Comparison of ENCODE assay signal across 8 cellular contexts in the genomic region with DNA sequence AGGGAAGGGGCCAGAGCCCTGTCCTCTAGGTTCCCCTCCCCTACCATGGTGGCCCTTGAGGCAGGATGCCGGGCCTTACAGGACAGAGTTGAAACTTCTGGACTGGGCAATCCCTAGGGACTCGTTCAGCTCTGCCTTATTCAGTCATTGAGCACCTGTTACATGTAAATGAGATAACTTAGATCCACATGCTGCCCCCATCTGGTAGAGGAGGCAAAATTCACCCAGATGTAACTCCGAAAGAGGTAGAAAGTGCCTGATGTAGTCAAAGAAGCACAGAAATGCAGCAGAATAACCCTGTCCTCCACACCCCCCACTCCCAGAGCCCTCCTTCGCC. TPM values are rescaled to one million over a fixed set of nuclear protein-coding genes. Genes with fewer than 3 reads are reported as not detected.
DNase-seq lines count a peak whose midpoint lies in the region; ATAC-seq and TF ChIP-seq lines count a peak whose summit lies in the region.

No MANE protein-coding gene starts in this region.

- peak; percentile 46 for DNase-seq in COLO668 (lab: John Stamatoyannopoulos, UW; ENCODE audit: unreplicated experiment)
- peak; percentile 15 to 77 for DNase-seq in NCI-H446 (lab: John Stamatoyannopoulos, UW)
- DNase-seq in activated CD4-positive, alpha-beta memory T cell treated with anti-CD3 and anti-CD28 coated beads for 36 hours: peak; percentile 55
- peak; percentile 61 to 65 for DNase-seq in erythroblast (lab: John Stamatoyannopoulos, UW)
- peak; percentile 77 for DNase-seq in mucosa of gallbladder (ENCODE audit: low spot score)
- DNase-seq in tibial artery: peak; percentile 83 to 86

- ATAC-seq in GM19372 (IDR thresholded peaks at IDR 0.05; ENCODE audit: low read depth, unreplicated experiment) (peak; percentile 70), HG03520 (IDR thresholded peaks at IDR 0.05; ENCODE audit: unreplicated experiment) (peak; percentile 56)

- H3K9me3 Mint-ChIP-seq in activated CD4-positive, alpha-beta memory T cell treated with anti-CD3 and anti-CD28 coated beads for 36 hours: peaks cover 5% of the 10 kb centered on the region

- no peaks in the 10 kb centered on the region for H3K9me3 ChIP-seq in tibial artery

- peaks cover 47% of the 10 kb centered on the region for H3K27me3 Mint-ChIP-seq in activated CD4-positive, alpha-beta memory T cell treated with anti-CD3 and anti-CD28 coated beads for 36 hours

- peak; percentile 73 to 77 for TF ChIP-seq CTCF in tibial artery (IDR thresholded peaks at IDR 0.05)

- H3K4me3 Mint-ChIP-seq in activated CD4-positive, alpha-beta memory T cell treated with anti-CD3 and anti-CD28 coated beads for 36 hours: peak overlapping the region; percentile 39

- CTCF ChIA-PET in activated CD4-positive, alpha-beta memory T cell treated with anti-CD3 and anti-CD28 coated beads for 36 hours (lab: Charles Lee): interaction anchor here (0.9 to 1.3 kb wide), 7 partner anchors 9 to 167 kb away, joined by 3 to 6 read pairs (median 3); no protein-coding TSS in a partner anchor

- POLR2A ChIA-PET in activated CD4-positive, alpha-beta memory T cell treated with anti-CD3 and anti-CD28 coated beads for 36 hours (lab: Charles Lee): no interaction called here

- intact Hi-C loops in activated CD4-positive, alpha-beta memory T cell treated with anti-CD3 and anti-CD28 coated beads for 36 hours (cut with micrococcal nuclease): loop anchor here (1.0 to 10.0 kb wide), 2 partner anchors 53 to 178 kb away; no protein-coding TSS in a partner anchor
- intact Hi-C loops in tibial artery (cut with DNase I; ENCODE audit: low total_unique reads): loop anchor here (5.0 kb wide), 1 partner anchor 36 kb away; no protein-coding TSS in a partner anchor

- no peak for TF ChIP-seq POLR2A in erythroblast (IDR thresholded peaks at IDR 0.05; ENCODE audit: low read length)

- H3K36me3 Mint-ChIP-seq in activated CD4-positive, alpha-beta memory T cell treated with anti-CD3 and anti-CD28 coated beads for 36 hours: no peaks in the 10 kb centered on the region

- H3K27me3 ChIP-seq in tibial artery: no peaks in the 10 kb centered on the region

- H3K4me1 Mint-ChIP-seq in activated CD4-positive, alpha-beta memory T cell treated with anti-CD3 and anti-CD28 coated beads for 36 hours (ENCODE audit: low read depth): peaks cover 17% of the 10 kb centered on the region

- H3K27ac Mint-ChIP-seq in activated CD4-positive, alpha-beta memory T cell treated with anti-CD3 and anti-CD28 coated beads for 36 hours: no peak overlapping the region

- H3K4me1 ChIP-seq in tibial artery: peaks cover 0 to 32% (median 24%) of the 10 kb centered on the region in 4 donors

- H3K36me3 ChIP-seq in tibial artery: no peaks in the 10 kb centered on the region

- H3K27ac ChIP-seq in tibial artery: peak overlapping the region; percentile 92 to 96

- peak overlapping the region; percentile 69 to 82 for H3K4me3 ChIP-seq in tibial artery

RNA-seq across cellular contexts. Expression of gene GGTA1, which starts 1.5 kb away (rescaled TPM):
- not detected for total RNA-seq in activated CD4-positive, alpha-beta memory T cell treated with anti-CD3 and anti-CD28 coated beads for 36 hours
- total RNA-seq in mucosa of gallbladder: 8.4 TPM

Comparison
In these comparisons a context has a peak if more than half of its experiments do, and no peak if none do; other contexts are left out.
1. Peak in every context shown above with its lines: DNase-seq, ATAC-seq, H3K4me3 ChIP-seq and H3K27ac ChIP-seq.